In the genomic region with DNA sequence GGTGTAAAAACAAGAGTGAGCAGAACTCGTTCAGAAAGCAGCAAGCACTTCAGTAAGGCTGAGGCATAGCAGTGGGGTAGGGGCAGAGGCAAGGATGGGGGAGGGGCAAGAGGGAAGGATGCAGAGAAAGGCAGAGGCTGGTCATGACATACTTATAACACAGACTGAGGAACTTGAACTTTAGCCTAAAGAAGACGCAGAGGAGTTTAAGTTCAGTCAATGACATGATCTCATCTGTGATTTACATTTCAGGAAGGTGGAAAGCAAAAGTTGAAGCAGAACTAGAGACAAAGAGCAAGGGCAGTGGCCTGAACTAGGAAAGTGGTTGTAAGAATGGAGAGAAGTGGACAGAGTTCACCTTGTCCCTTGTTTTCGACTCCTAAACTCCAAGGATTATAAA, we compare ENCODE assay signal across 10 cellular contexts. TPM values are rescaled to one million over a fixed set of nuclear protein-coding genes. Genes with fewer than 3 reads are reported as not detected.
A peak's percentile ranks its signal among the peaks of the same experiment; 100 is the strongest.
DNase-seq lines count a peak whose midpoint lies in the region; ATAC-seq, FAIRE-seq and TF ChIP-seq lines count a peak whose summit lies in the region.
"Had no signal": no experiment of that assay in that cellular context is flagged by ENCODE, and none has a peak within 500 bp of the region (broad histone marks: within the 10 kb centered on the region; RNA-seq: fewer than 3 reads in every experiment).

No MANE protein-coding gene starts in this region.

- no peaks in the 10 kb centered on the region for H3K9me3 Mint-ChIP-seq in astrocyte (ENCODE audit: unreplicated experiment)
- peaks cover 0 to 1% of the 10 kb centered on the region in 2 donors for H3K9me3 Mint-ChIP-seq in stimulated activated naive B cell treated with anti-CD40 and anti-IgM and Interleukin-4, amounts not matched to agents 10 μg/mL and 1 μg/mL and 100 μg/mL, for 72 hours

- peak; percentile 30 for ATAC-seq in GM19043 (IDR thresholded peaks at IDR 0.05; ENCODE audit: low read depth, unreplicated experiment)
- ATAC-seq in HG03064 (IDR thresholded peaks at IDR 0.05; ENCODE audit: low read depth, unreplicated experiment): peak; percentile 26
- ATAC-seq in stimulated activated naive B cell treated with anti-CD40 and anti-IgM and Interleukin-4, amounts not matched to agents 10 μg/mL and 1 μg/mL and 100 μg/mL, for 72 hours (replicated peaks): peak; percentile 72 to 76
- ATAC-seq: left cardiac atrium had no signal

- no peaks in the 10 kb centered on the region for H3K27me3 Mint-ChIP-seq in astrocyte (ENCODE audit: low read depth, unreplicated experiment)
- H3K27me3 Mint-ChIP-seq in stimulated activated naive B cell treated with anti-CD40 and anti-IgM and Interleukin-4, amounts not matched to agents 10 μg/mL and 1 μg/mL and 100 μg/mL, for 72 hours: no peaks in the 10 kb centered on the region

- H3K36me3 Mint-ChIP-seq in astrocyte (ENCODE audit: low read depth, unreplicated experiment): no peaks in the 10 kb centered on the region
- no peaks in the 10 kb centered on the region for H3K36me3 Mint-ChIP-seq in stimulated activated naive B cell treated with anti-CD40 and anti-IgM and Interleukin-4, amounts not matched to agents 10 μg/mL and 1 μg/mL and 100 μg/mL, for 72 hours

- no peak for TF ChIP-seq POLR2A in lower leg skin (IDR thresholded peaks at IDR 0.05)

- intact Hi-C loops in lower leg skin (cut with DNase I; ENCODE audit: low total_unique reads): no loop called here

- H3K79me2 ChIP-seq in astrocyte (ENCODE audit: insufficient read depth, low read length): no peaks in the 10 kb centered on the region

- no peaks in the 10 kb centered on the region for H3K27me3 ChIP-seq in astrocyte (ENCODE audit: insufficient read depth, low read length)
- no peaks in the 10 kb centered on the region for H3K27me3 ChIP-seq in effector memory CD4-positive, alpha-beta T cell (replicated peaks; ENCODE audit: control insufficient read depth, insufficient read depth, low read length, poor library complexity, severe bottlenecking)

- DNase-seq in astrocyte (ENCODE audit: low read depth) (no peak), putamen (ENCODE audit: low spot score) (no peak), lower leg skin (ENCODE audit: low spot score in 2 of 2) (no peak)
- DNase-seq in stimulated activated naive B cell treated with anti-CD40 and anti-IgM and Interleukin-4, amounts not matched to agents 10 μg/mL and 1 μg/mL and 100 μg/mL, for 72 hours: peak; percentile 27
- no peak for DNase-seq in effector memory CD4-positive, alpha-beta T cell
- DNase-seq: left cardiac atrium; NK-92 treated with Interleukin-12 subunit alpha and Interleukin-12 subunit beta, amount 100 ng/mL, for 24 hours; stimulated activated CD4-positive, alpha-beta T cell treated with anti-CD3 and anti-CD28 coated beads, Interleukin-4, amount 100 ng/mL, for 1 hour had no signal

- no peaks in the 10 kb centered on the region for H4K20me1 ChIP-seq in astrocyte (ENCODE audit: insufficient read depth, low read length)

- H3K9me3 ChIP-seq in astrocyte (ENCODE audit: insufficient read depth, low read depth, low read length): no peaks in the 10 kb centered on the region
- H3K9me3 ChIP-seq in effector memory CD4-positive, alpha-beta T cell (ENCODE audit: control insufficient read depth, low read length): no peaks in the 10 kb centered on the region

- WGBS in lower leg skin, 2 donors: 49 to 54% methylated on average over 3 of the region's 3 CpGs

- no peak for FAIRE-seq in astrocyte (lab: Jason Lieb, UNC)

- no peak overlapping the region for H2AFZ ChIP-seq in astrocyte (ENCODE audit: low read depth, low read length)

- no peak overlapping the region for H3K4me2 ChIP-seq in astrocyte (ENCODE audit: low read length)

- peak overlapping the region; percentile 34 for H3K27ac Mint-ChIP-seq in astrocyte (ENCODE audit: unreplicated experiment)
- H3K27ac Mint-ChIP-seq in stimulated activated naive B cell treated with anti-CD40 and anti-IgM and Interleukin-4, amounts not matched to agents 10 μg/mL and 1 μg/mL and 100 μg/mL, for 72 hours: peak overlapping the region; percentile 85

- peaks cover 8% of the 10 kb centered on the region for H3K4me1 ChIP-seq in astrocyte (ENCODE audit: insufficient read depth, low read length)
- H3K4me1 ChIP-seq in effector memory CD4-positive, alpha-beta T cell (ENCODE audit: control insufficient read depth, insufficient read depth, low read length, poor library complexity, severe bottlenecking): no peaks in the 10 kb centered on the region

- no peak overlapping the region for H3K4me3 ChIP-seq in astrocyte (ENCODE audit: insufficient read depth, low read depth, low read length)
- H3K4me3 ChIP-seq in effector memory CD4-positive, alpha-beta T cell (ENCODE audit: insufficient read depth, low read depth, low read length, poor library complexity, severe bottlenecking): no peak overlapping the region
- H3K4me3 ChIP-seq in lower leg skin (ENCODE audit: low read depth, poor library complexity, severe bottlenecking): no peak overlapping the region

- no peaks in the 10 kb centered on the region for H3K36me3 ChIP-seq in astrocyte (ENCODE audit: insufficient read depth, low read length)
- no peaks in the 10 kb centered on the region for H3K36me3 ChIP-seq in effector memory CD4-positive, alpha-beta T cell (ENCODE audit: control insufficient read depth, insufficient read depth, low read length)

- no peak for TF ChIP-seq CTCF in astrocyte (IDR thresholded peaks at IDR 0.05; ENCODE audit: insufficient read depth, low read depth, low read length)
- no peak for TF ChIP-seq CTCF in lower leg skin (IDR thresholded peaks at IDR 0.05)

- peaks cover 17% of the 10 kb centered on the region for H3K4me1 Mint-ChIP-seq in astrocyte (ENCODE audit: low read depth, unreplicated experiment)
- H3K4me1 Mint-ChIP-seq in stimulated activated naive B cell treated with anti-CD40 and anti-IgM and Interleukin-4, amounts not matched to agents 10 μg/mL and 1 μg/mL and 100 μg/mL, for 72 hours: peaks cover 20 to 35% of the 10 kb centered on the region in 2 donors

- no peak overlapping the region for H3K4me3 Mint-ChIP-seq in astrocyte (ENCODE audit: unreplicated experiment)
- H3K4me3 Mint-ChIP-seq in stimulated activated naive B cell treated with anti-CD40 and anti-IgM and Interleukin-4, amounts not matched to agents 10 μg/mL and 1 μg/mL and 100 μg/mL, for 72 hours: peak overlapping the region in 1 of 2 donors; percentile 20

- no peak overlapping the region for H3K27ac ChIP-seq in astrocyte (ENCODE audit: low read depth, low read length)
- no peak overlapping the region for H3K27ac ChIP-seq in effector memory CD4-positive, alpha-beta T cell (ENCODE audit: insufficient read depth, low read length, poor library complexity, severe bottlenecking)

- H3K9ac ChIP-seq in astrocyte (ENCODE audit: low read length): no peak overlapping the region

RNA-seq across cellular contexts. Expression of a gene that starts 15.8 kb away (rescaled TPM):
- total RNA-seq in astrocyte (0.19 and 2.0 TPM in 2 replicates), lower leg skin (10 to 100 TPM; 15.4 to 18.5 (median 15.8) TPM)
